Comparison of ENCODE assay signal across 21 cellular contexts in the genomic region with DNA sequence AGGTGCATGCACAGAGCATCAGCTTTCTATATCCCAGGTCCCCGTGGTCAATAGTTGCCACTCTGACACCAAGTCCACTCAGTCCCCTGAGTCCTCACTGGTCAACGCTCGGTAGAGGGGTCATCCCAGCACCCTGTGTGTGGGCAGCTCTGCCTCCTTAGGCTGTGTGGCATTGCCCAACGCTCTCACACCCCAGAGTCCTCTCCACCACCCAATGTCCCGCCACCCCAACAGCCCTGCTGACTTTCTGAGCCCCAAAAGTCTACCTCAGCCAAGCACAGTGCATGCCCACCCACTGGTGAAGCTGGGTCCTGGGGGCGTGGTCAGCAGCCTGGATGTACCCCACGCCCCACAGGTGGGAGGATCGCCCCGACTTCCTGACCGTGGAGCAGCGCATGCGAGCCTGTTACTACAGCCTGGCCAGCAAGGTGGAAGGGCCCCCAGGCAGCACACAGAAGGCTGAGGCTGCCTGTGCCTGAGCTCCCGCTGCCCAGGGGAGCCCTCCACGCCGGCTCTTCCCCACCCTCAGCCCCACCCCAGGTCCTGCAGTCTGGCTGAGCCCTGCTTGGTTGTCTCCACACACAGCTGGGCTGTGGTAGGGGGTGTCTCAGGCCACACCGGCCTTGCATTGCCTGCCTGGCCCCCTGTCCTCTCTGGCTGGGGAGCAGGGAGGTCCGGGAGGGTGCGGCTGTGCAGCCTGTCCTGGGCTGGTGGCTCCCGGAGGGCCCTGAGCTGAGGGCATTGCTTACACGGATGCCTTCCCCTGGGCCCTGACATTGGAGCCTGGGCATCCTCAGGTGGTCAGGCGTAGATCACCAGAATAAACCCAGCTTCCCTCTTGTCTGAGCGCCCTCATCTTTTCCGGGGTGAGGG. TPM values are rescaled to one million over a fixed set of nuclear protein-coding genes. Genes with fewer than 3 reads are reported as not detected.
DNase-seq lines count a peak whose midpoint lies in the region; ATAC-seq and TF ChIP-seq lines count a peak whose summit lies in the region.
"Had no signal": no experiment of that assay in that cellular context is flagged by ENCODE, and none has a peak within 500 bp of the region (broad histone marks: within the 10 kb centered on the region; RNA-seq: fewer than 3 reads in every experiment).

No MANE protein-coding gene starts in this region.

- H3K4me1 ChIP-seq in naive thymus-derived CD4-positive, alpha-beta T cell (ENCODE audit: control insufficient read depth in 2 of 2, insufficient read depth in 2 of 2, low read length in 2 of 2) = peaks cover 11 to 42% of the 10 kb centered on the region in 2 donors
- no peaks in the 10 kb centered on the region for H3K4me1 ChIP-seq in upper lobe of right lung
- H3K4me1 ChIP-seq: gastrocnemius medialis, neural progenitor cell had no signal

- no peaks in the 10 kb centered on the region for H3K27me3 ChIP-seq in naive thymus-derived CD4-positive, alpha-beta T cell (ENCODE audit: control insufficient read depth in 2 of 2, insufficient read depth in 2 of 2, low read length in 2 of 2)
- H3K27me3 ChIP-seq in upper lobe of right lung = no peaks in the 10 kb centered on the region
- H3K27me3 ChIP-seq: gastrocnemius medialis, neural progenitor cell, suprapubic skin had no signal

- CTCF ChIA-PET in activated CD8-positive, alpha-beta T cell treated with anti-CD3 and anti-CD28 coated beads for 36 hours (lab: Charles Lee) = interaction anchor here (0.9 to 10.0 kb wide), 10 partner anchors 9 to 149 kb away, joined by 4 to 167 read pairs (median 9); partner anchors contain the start of gene ZAP70
- CTCF ChIA-PET in naive thymus-derived CD4-positive, alpha-beta T cell (lab: Charles Lee) = interaction anchor here (0.6 to 1.7 kb wide), 6 partner anchors 11 to 924 kb away, joined by 3 to 6 read pairs (median 4); no protein-coding TSS in a partner anchor

- no peak for ATAC-seq in left ventricle myocardium superior
- no peak for ATAC-seq in Right ventricle myocardium inferior
- no peak for ATAC-seq in activated CD8-positive, alpha-beta T cell treated with anti-CD3 and anti-CD28 coated beads for 36 hours
- peak; percentile 2 for ATAC-seq in naive thymus-derived CD4-positive, alpha-beta T cell
- no peak for ATAC-seq in upper lobe of right lung
- ATAC-seq: gastrocnemius medialis had no signal

- H3K27ac ChIP-seq in naive thymus-derived CD4-positive, alpha-beta T cell (ENCODE audit: low read depth, low read length) = no peak overlapping the region
- H3K27ac ChIP-seq in upper lobe of right lung = no peak overlapping the region
- H3K27ac ChIP-seq: gastrocnemius medialis, neural progenitor cell, RWPE1, suprapubic skin had no signal

- peaks cover 39% of the 10 kb centered on the region for H3K4me1 Mint-ChIP-seq in activated CD8-positive, alpha-beta T cell treated with anti-CD3 and anti-CD28 coated beads for 36 hours (ENCODE audit: low read depth)
- H3K4me1 Mint-ChIP-seq in naive thymus-derived CD4-positive, alpha-beta T cell = peaks cover 38 to 54% (median 44%) of the 10 kb centered on the region in 7 donors

- H3K27ac Mint-ChIP-seq in activated CD8-positive, alpha-beta T cell treated with anti-CD3 and anti-CD28 coated beads for 36 hours = peak overlapping the region; percentile 3
- H3K27ac Mint-ChIP-seq in naive thymus-derived CD4-positive, alpha-beta T cell = peak overlapping the region in 8 of 9 donors; percentile 20 to 73 (median 52)
- H3K27ac Mint-ChIP-seq: activated T-cell treated with anti-CD3 and anti-CD28 coated beads, Interleukin-2, amount 50 U/mL, for 72 hours; mesothelial cell of epicardium had no signal

- H3K4me3 Mint-ChIP-seq in activated CD8-positive, alpha-beta T cell treated with anti-CD3 and anti-CD28 coated beads for 36 hours = no peak overlapping the region
- no peak overlapping the region for H3K4me3 Mint-ChIP-seq in naive thymus-derived CD4-positive, alpha-beta T cell
- H3K4me3 Mint-ChIP-seq: activated T-cell treated with anti-CD3 and anti-CD28 coated beads, Interleukin-2, amount 50 U/mL, for 72 hours; mesothelial cell of epicardium had no signal

- H3K4me3 ChIP-seq in naive thymus-derived CD4-positive, alpha-beta T cell (ENCODE audit: low read length) = no peak overlapping the region
- no peak overlapping the region for H3K4me3 ChIP-seq in upper lobe of right lung
- H3K4me3 ChIP-seq: gastrocnemius medialis, neural progenitor cell, suprapubic skin had no signal

- intact Hi-C loops in left ventricle myocardium superior (cut with micrococcal nuclease) = no loop called here
- intact Hi-C loops in Right ventricle myocardium inferior (cut with DNase I) = no loop called here
- intact Hi-C loops in activated CD8-positive, alpha-beta T cell treated with anti-CD3 and anti-CD28 coated beads for 36 hours (cut with micrococcal nuclease) = no loop called here
- intact Hi-C loops in naive thymus-derived CD4-positive, alpha-beta T cell (cut with micrococcal nuclease) = no loop called here
- intact Hi-C loops in upper lobe of right lung (cut with DNase I) = no loop called here

- H3K9me3 ChIP-seq in naive thymus-derived CD4-positive, alpha-beta T cell (ENCODE audit: control insufficient read depth in 2 of 3, low read length in 3 of 3) = no peaks in the 10 kb centered on the region
- H3K9me3 ChIP-seq in upper lobe of right lung = no peaks in the 10 kb centered on the region
- H3K9me3 ChIP-seq: gastrocnemius medialis, suprapubic skin had no signal

- DNase-seq in left ventricle myocardium superior (peak; percentile 22), Right ventricle myocardium inferior (ENCODE audit: missing footprints) (no peak), upper lobe of right lung (peak; percentile 51), MV-4-11 (lab: John Stamatoyannopoulos, UW) (no peak), NCI-H446 treated with DMSO at 0.1 percent for 48 hours (lab: John Stamatoyannopoulos, UW) (no peak)
- no peak for DNase-seq in activated CD8-positive, alpha-beta T cell treated with anti-CD3 and anti-CD28 coated beads for 36 hours
- DNase-seq in naive thymus-derived CD4-positive, alpha-beta T cell = peak in 1 of 9 donors; percentile 7
- DNase-seq: activated CD4-positive, alpha-beta T cell treated with anti-CD3 and anti-CD28 coated beads, Interleukin-2, amount 50 U/mL, for 1 hour; activated T-cell treated with anti-CD3 and anti-CD28 coated beads, Interleukin-2, amount 50 U/mL, for 72 hours; erythroblast; gastrocnemius medialis; Karpas-422; kidney glomerular epithelial cell; NCI-H1048; NCI-H1930; NCI-H446; SW 1271 had no signal

- POLR2A ChIA-PET in activated CD8-positive, alpha-beta T cell treated with anti-CD3 and anti-CD28 coated beads for 36 hours (lab: Charles Lee) = interaction anchor here (0.6 to 6.2 kb wide), 7 partner anchors 11 to 76 kb away, joined by 3 to 61 read pairs (median 4); partner anchors contain the start of gene ZAP70
- POLR2A ChIA-PET in naive thymus-derived CD4-positive, alpha-beta T cell (lab: Charles Lee) = interaction anchor here (0.6 to 2.8 kb wide), 5 partner anchors 9 to 192 kb away, joined by 3 to 7 read pairs (median 3); partner anchors contain the start of gene ZAP70

- peaks cover 60% of the 10 kb centered on the region for H3K36me3 Mint-ChIP-seq in activated CD8-positive, alpha-beta T cell treated with anti-CD3 and anti-CD28 coated beads for 36 hours (ENCODE audit: low read depth)
- peaks cover 10 to 48% (median 26%) of the 10 kb centered on the region in 5 donors for H3K36me3 Mint-ChIP-seq in naive thymus-derived CD4-positive, alpha-beta T cell

- H3K9me3 Mint-ChIP-seq in activated CD8-positive, alpha-beta T cell treated with anti-CD3 and anti-CD28 coated beads for 36 hours = no peaks in the 10 kb centered on the region
- peaks cover 0 to 4% (median 0%) of the 10 kb centered on the region in 11 donors for H3K9me3 Mint-ChIP-seq in naive thymus-derived CD4-positive, alpha-beta T cell
- H3K9me3 Mint-ChIP-seq: activated T-cell treated with anti-CD3 and anti-CD28 coated beads, Interleukin-2, amount 50 U/mL, for 72 hours; neural progenitor cell had no signal

- peaks cover 13 to 70% (median 13%) of the 10 kb centered on the region in 3 experiments for H3K36me3 ChIP-seq in naive thymus-derived CD4-positive, alpha-beta T cell (ENCODE audit: control insufficient read depth in 2 of 3, insufficient read depth in 3 of 3, low read length in 3 of 3)
- no peaks in the 10 kb centered on the region for H3K36me3 ChIP-seq in upper lobe of right lung
- H3K36me3 ChIP-seq: neural progenitor cell, suprapubic skin had no signal

- TF ChIP-seq CTCF in activated CD8-positive, alpha-beta T cell treated with anti-CD3 and anti-CD28 coated beads for 36 hours (IDR thresholded peaks at IDR 0.05) = no peak
- no peak for TF ChIP-seq CTCF in upper lobe of right lung (IDR thresholded peaks at IDR 0.05)

- no peaks in the 10 kb centered on the region for H3K27me3 Mint-ChIP-seq in activated CD8-positive, alpha-beta T cell treated with anti-CD3 and anti-CD28 coated beads for 36 hours
- no peaks in the 10 kb centered on the region for H3K27me3 Mint-ChIP-seq in naive thymus-derived CD4-positive, alpha-beta T cell

RNA-seq across cellular contexts. Expression of gene ZAP70, which starts 25.9 kb away (rescaled TPM):
- total RNA-seq in left ventricle myocardium superior (1.7 TPM), Right ventricle myocardium inferior (1.6 TPM), upper lobe of right lung (10.2 TPM)
- total RNA-seq in activated CD8-positive, alpha-beta T cell treated with anti-CD3 and anti-CD28 coated beads for 36 hours = 100 to 1,000 TPM; 218 TPM
- total RNA-seq in naive thymus-derived CD4-positive, alpha-beta T cell = 100 to 1,000 TPM; 354 to 432 (median 382) TPM
- 100 to 1,000 TPM; 105 to 166 TPM for polyA plus RNA-seq in naive thymus-derived CD4-positive, alpha-beta T cell

Comparison
In these comparisons a context has a peak if more than half of its experiments do, and no peak if none do; other contexts are left out.
1. DNase-seq: peak in left ventricle myocardium superior (single experiment) and upper lobe of right lung (single experiment); none in Right ventricle myocardium inferior (single experiment), activated CD8-positive, alpha-beta T cell treated with anti-CD3 and anti-CD28 coated beads for 36 hours (single experiment), MV-4-11 (single experiment) and NCI-H446 treated with DMSO at 0.1 percent for 48 hours (single experiment).
2. RNA of gene ZAP70, which starts 25.9 kb away (total RNA-seq): 354 to 432 TPM in naive thymus-derived CD4-positive, alpha-beta T cell and 218 TPM in activated CD8-positive, alpha-beta T cell treated with anti-CD3 and anti-CD28 coated beads for 36 hours; 10.2 TPM in upper lobe of right lung (single experiment), 1.7 TPM in left ventricle myocardium superior (single experiment) and 1.6 TPM in Right ventricle myocardium inferior (single experiment); every median in the first group is over 10 times any median in the second.